Comparison of ENCODE assay signal across 27 cellular contexts in the genomic region with DNA sequence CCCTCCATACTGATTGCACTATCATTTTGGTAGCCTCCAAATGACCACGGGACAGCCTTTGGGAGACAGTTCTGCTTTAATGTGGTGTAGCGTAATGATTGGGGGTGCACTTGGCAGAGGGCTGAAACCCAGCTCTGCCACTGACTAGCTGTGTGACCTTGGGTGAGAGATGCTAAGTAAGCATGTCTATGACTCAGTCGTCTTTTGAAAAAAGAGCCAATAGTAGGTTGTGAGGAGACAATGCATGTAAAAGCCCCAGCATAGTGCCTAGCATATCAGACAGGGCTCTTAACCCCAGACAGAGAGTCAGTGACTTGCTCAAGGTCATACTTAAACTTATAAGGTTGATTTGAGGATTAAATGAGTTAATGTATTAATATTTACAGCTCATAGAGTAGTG. TPM values are rescaled to one million over a fixed set of nuclear protein-coding genes. Genes with fewer than 3 reads are reported as not detected.
"Had no signal": no experiment of that assay in that cellular context is flagged by ENCODE, and none has a peak within 500 bp of the region (broad histone marks: within the 10 kb centered on the region; RNA-seq: fewer than 3 reads in every experiment).

No MANE protein-coding gene starts in this region.

- ATAC-seq: heart right ventricle; mucosa of descending colon; natural killer cell treated with Interleukin-12 subunit alpha and Interleukin-12 subunit beta and Interleukin-15 and Interleukin-18, amount 100 ng/mL, for 72 hours; right cardiac atrium; stimulated activated effector memory CD8-positive, alpha-beta T cell treated with anti-CD3 and anti-CD28 coated beads, Interleukin-12 subunit alpha, Interleukin-12 subunit beta, amount 100 ng/mL, for 72 hours had no signal

- H3K9me3 ChIP-seq: heart right ventricle, mucosa of descending colon, neutrophil, thyroid gland, vagina had no signal

- H3K27me3 ChIP-seq: sigmoid colon, thyroid gland, vagina had no signal

- H3K36me3 Mint-ChIP-seq: mesothelial cell of epicardium; naive B cell; natural killer cell treated with Interleukin-12 subunit alpha and Interleukin-12 subunit beta and Interleukin-15 and Interleukin-18, amount 100 ng/mL, for 72 hours; stimulated activated effector memory CD8-positive, alpha-beta T cell treated with anti-CD3 and anti-CD28 coated beads, Interleukin-12 subunit alpha, Interleukin-12 subunit beta, amount 100 ng/mL, for 72 hours had no signal

- H3K9ac ChIP-seq: parathyroid adenoma had no signal

- H3K9me3 Mint-ChIP-seq: natural killer cell treated with Interleukin-12 subunit alpha and Interleukin-12 subunit beta and Interleukin-15 and Interleukin-18, amount 100 ng/mL, for 72 hours; neural crest cell; stimulated activated effector memory CD8-positive, alpha-beta T cell treated with anti-CD3 and anti-CD28 coated beads, Interleukin-12 subunit alpha, Interleukin-12 subunit beta, amount 100 ng/mL, for 72 hours had no signal

- H3K27ac Mint-ChIP-seq: mesothelial cell of epicardium; naive B cell; natural killer cell treated with Interleukin-12 subunit alpha and Interleukin-12 subunit beta and Interleukin-15 and Interleukin-18, amount 100 ng/mL, for 72 hours; progenitor cell of endocrine pancreas; stimulated activated effector memory CD8-positive, alpha-beta T cell treated with anti-CD3 and anti-CD28 coated beads, Interleukin-12 subunit alpha, Interleukin-12 subunit beta, amount 100 ng/mL, for 72 hours had no signal

- H3K36me3 ChIP-seq: heart right ventricle, neutrophil, sigmoid colon, stomach, thyroid gland, vagina had no signal

- DNase-seq: dorsolateral prefrontal cortex; effector CD4-positive, alpha-beta T cell; foreskin melanocyte; glutamatergic neuron; heart right ventricle; hippocampal formation; mesenchymal stem cell; mucosa of descending colon; naive B cell; right cardiac atrium; sigmoid colon; stimulated activated CD4-positive, alpha-beta T cell treated with anti-CD3 and anti-CD28 coated beads, Interleukin-2, amount 100 ng/mL, for 24 hours; stimulated activated CD4-positive, alpha-beta T cell treated with anti-CD3 and anti-CD28 coated beads, Interleukin-4, amount 100 ng/mL, for 24 hours; stimulated activated naive CD4-positive, alpha-beta T cell treated with Interleukin-2 at 50 U/mL for 16 hours; stomach; thyroid gland; trophoblast cell had no signal

- H3K4me3 Mint-ChIP-seq: mesothelial cell of epicardium; naive B cell; natural killer cell treated with Interleukin-12 subunit alpha and Interleukin-12 subunit beta and Interleukin-15 and Interleukin-18, amount 100 ng/mL, for 72 hours; neural crest cell; stimulated activated effector memory CD8-positive, alpha-beta T cell treated with anti-CD3 and anti-CD28 coated beads, Interleukin-12 subunit alpha, Interleukin-12 subunit beta, amount 100 ng/mL, for 72 hours had no signal

- H3K4me3 ChIP-seq: dorsolateral prefrontal cortex, heart right ventricle, mucosa of descending colon, sigmoid colon, stomach, thyroid gland, vagina had no signal

- H3K27ac ChIP-seq: dorsolateral prefrontal cortex, heart right ventricle, neutrophil, parathyroid adenoma, sigmoid colon, stomach, thyroid gland, vagina had no signal

- H3K4me1 Mint-ChIP-seq: naive B cell; neural crest cell; stimulated activated effector memory CD8-positive, alpha-beta T cell treated with anti-CD3 and anti-CD28 coated beads, Interleukin-12 subunit alpha, Interleukin-12 subunit beta, amount 100 ng/mL, for 72 hours had no signal

- H3K4me1 ChIP-seq: heart right ventricle, parathyroid adenoma, sigmoid colon, stomach, thyroid gland, vagina had no signal

RNA-seq across cellular contexts. Expression of a gene that starts 18.0 kb away (rescaled TPM):
- total RNA-seq: lung microvascular endothelial cell; natural killer cell treated with Interleukin-12 subunit alpha and Interleukin-12 subunit beta and Interleukin-15 and Interleukin-18, amount 100 ng/mL, for 72 hours; neural crest cell had no signal
- polyA plus RNA-seq: fibroblast of lung had no signal
